ENCODE assay signal across 27 cellular contexts in the genomic region with DNA sequence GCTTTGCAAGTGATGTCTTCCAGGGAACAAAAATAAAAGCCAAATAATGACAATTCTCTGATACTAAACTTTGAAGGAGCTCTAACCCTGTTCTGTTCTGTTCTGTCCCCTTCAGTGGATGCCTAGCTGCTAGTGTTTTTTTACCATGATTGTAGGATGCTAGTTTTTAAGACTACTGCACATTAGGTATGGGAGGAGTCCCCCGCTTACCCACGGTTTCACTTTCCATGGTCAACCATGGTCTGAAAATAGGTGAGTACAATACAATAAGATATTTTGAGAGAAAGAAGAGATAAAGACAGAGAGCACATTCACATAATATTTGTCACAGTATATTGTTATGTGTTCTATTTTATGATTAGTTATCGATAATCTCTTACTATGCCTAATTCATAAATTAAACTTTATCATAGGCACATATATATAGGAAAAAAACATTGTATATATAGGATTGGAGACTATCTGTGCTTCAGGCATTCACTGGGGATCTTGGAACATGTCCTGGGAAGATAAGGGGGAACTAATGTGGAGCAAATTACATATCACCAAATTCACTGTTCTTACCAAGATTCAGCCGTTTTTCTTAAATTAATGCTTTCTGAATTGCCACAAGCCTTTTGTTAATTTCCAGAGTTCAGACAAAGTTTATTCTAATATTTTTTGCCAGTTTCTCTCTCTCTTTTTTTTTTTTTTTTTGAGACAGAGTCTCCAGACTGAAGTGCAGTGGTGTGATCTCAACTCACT.
"Had no signal": no experiment of that assay in that cellular context is flagged by ENCODE, and none has a peak within 500 bp of the region (broad histone marks: within the 10 kb centered on the region; RNA-seq: fewer than 3 reads in every experiment).

No MANE protein-coding gene starts in this region.

- DNase-seq: natural killer cell; occipital lobe; ovary; posterior cingulate gyrus; psoas muscle; right cardiac atrium; right lobe of liver; sigmoid colon; small intestine; stimulated activated CD4-positive, alpha-beta T cell treated with anti-CD3 and anti-CD28 coated beads, Interleukin-15, amount 100 ng/mL, for 24 hours; stimulated activated CD4-positive, alpha-beta T cell treated with anti-CD3 and anti-CD28 coated beads, Interleukin-2, amount 100 ng/mL, for 24 hours; stimulated activated CD4-positive, alpha-beta T cell treated with anti-CD3 and anti-CD28 coated beads, Interleukin-4, amount 100 ng/mL, for 1 hour; stimulated activated CD4-positive, alpha-beta T cell treated with anti-CD3 and anti-CD28 coated beads, Interleukin-4, amount 100 ng/mL, for 4 hours; stimulated activated CD8-positive, alpha-beta memory T cell treated with anti-CD3 and anti-CD28 coated beads, Interleukin-4, amount 100 ng/mL, for 48 hours; stimulated activated naive CD4-positive, alpha-beta T cell; stimulated activated naive CD8-positive, alpha-beta T cell treated with anti-CD3 and anti-CD28 coated beads, Interleukin-15, amount 100 ng/mL, for 72 hours; stimulated activated naive CD8-positive, alpha-beta T cell treated with anti-CD3 and anti-CD28 coated beads, Interleukin-15, Interleukin-2, amounts not matched to agents 100 U/mL and 50 U/mL, for 24 hours; substantia nigra; testis; tibial artery; transverse colon; upper lobe of right lung; uterus had no signal

- H3K27ac ChIP-seq: neural progenitor cell, ovary, parathyroid adenoma, psoas muscle, right lobe of liver, sigmoid colon, suprapubic skin, testis, tibial artery, transverse colon, upper lobe of right lung, uterus had no signal

- H3K27me3 ChIP-seq: neural progenitor cell, ovary, right lobe of liver, sigmoid colon, suprapubic skin, testis, tibial artery, transverse colon, upper lobe of right lung, uterus had no signal

- ATAC-seq: natural killer cell; psoas muscle; right cardiac atrium; right lobe of liver; stimulated activated memory B cell treated with anti-CD40 and anti-IgM and Interleukin-4, amounts not matched to agents 10 μg/mL and 1 μg/mL and 100 μg/mL, for 72 hours; stimulated activated naive CD8-positive, alpha-beta T cell treated with anti-CD3 and anti-CD28 coated beads, Interleukin-15, amount 100 ng/mL, for 72 hours; stimulated activated naive CD8-positive, alpha-beta T cell treated with anti-CD3 and anti-CD28 coated beads, Interleukin-15, Interleukin-2, amounts not matched to agents 100 U/mL and 50 U/mL, for 24 hours; upper lobe of right lung had no signal

- H3K79me2 ChIP-seq: parathyroid adenoma had no signal

- H3K4me1 ChIP-seq: parathyroid adenoma, psoas muscle, right lobe of liver, sigmoid colon, suprapubic skin, testis, tibial artery, transverse colon, upper lobe of right lung, uterus had no signal

- H3K9ac ChIP-seq: neural progenitor cell, parathyroid adenoma had no signal

- H3K4me2 ChIP-seq: neural progenitor cell had no signal

- H3K36me3 ChIP-seq: neural progenitor cell, ovary, right lobe of liver, sigmoid colon, suprapubic skin, tibial artery, transverse colon, upper lobe of right lung, uterus had no signal

- H2AFZ ChIP-seq: neural progenitor cell, parathyroid adenoma had no signal

- H3K9me3 ChIP-seq: ovary, psoas muscle, right lobe of liver, suprapubic skin, testis, transverse colon, upper lobe of right lung, uterus had no signal

- H3K4me3 ChIP-seq: neural progenitor cell, ovary, psoas muscle, right lobe of liver, sigmoid colon, suprapubic skin, testis, tibial artery, transverse colon, upper lobe of right lung, uterus had no signal
